Comparison of ENCODE assay signal across 23 cellular contexts in the genomic region with DNA sequence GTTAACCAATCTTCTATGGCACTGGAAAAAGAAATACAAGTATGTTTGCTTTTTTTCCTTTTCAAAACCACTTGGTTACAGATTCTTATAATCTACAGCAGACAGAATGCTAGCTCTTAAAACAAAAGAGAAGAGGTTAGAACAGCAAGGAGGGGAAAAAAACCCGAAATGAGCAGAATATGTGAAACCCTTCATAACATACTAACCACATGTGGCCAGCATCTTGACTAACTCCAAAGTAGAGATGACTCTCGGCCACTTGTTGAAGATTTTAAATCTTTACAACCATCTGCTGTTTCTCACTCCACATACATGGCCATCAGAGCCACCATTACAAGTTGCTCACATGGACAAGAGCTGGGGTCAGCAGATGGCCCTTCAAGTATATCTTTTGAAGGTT.
A peak's percentile ranks its signal among the peaks of the same experiment; 100 is the strongest.
DNase-seq lines count a peak whose midpoint lies in the region; ATAC-seq and TF ChIP-seq lines count a peak whose summit lies in the region.
"Had no signal": no experiment of that assay in that cellular context is flagged by ENCODE, and none has a peak within 500 bp of the region (broad histone marks: within the 10 kb centered on the region; RNA-seq: fewer than 3 reads in every experiment).

No MANE protein-coding gene starts in this region.

- H3K27ac ChIP-seq in SJCRH30 (peak overlapping the region; percentile 35), hepatocyte (peak overlapping the region; percentile 31), thoracic aorta (peak overlapping the region; percentile 40 to 58)
- H3K27ac ChIP-seq: PC-9, upper lobe of right lung had no signal

- no peak overlapping the region for H2AFZ ChIP-seq in hepatocyte
- H2AFZ ChIP-seq: PC-9 had no signal

- no peak for TF ChIP-seq CTCF in hepatocyte (IDR thresholded peaks at IDR 0.05; ENCODE audit: poor library complexity)
- no peak for TF ChIP-seq CTCF in thoracic aorta (IDR thresholded peaks at IDR 0.05)

- H3K4me2 ChIP-seq in hepatocyte = no peak overlapping the region
- H3K4me2 ChIP-seq: PC-9 had no signal

- DNase-seq in GM03348 (ENCODE audit: low spot score) (peak; percentile 9), SJCRH30 (no peak), hepatocyte (ENCODE audit: low spot score) (no peak), thoracic aorta (ENCODE audit: low spot score) (no peak), NOMO-1 (lab: John Stamatoyannopoulos, UW; ENCODE audit: unreplicated experiment in 2 of 2) (no peak), NCI-H2227 (lab: John Stamatoyannopoulos, UW; ENCODE audit: unreplicated experiment) (no peak)
- DNase-seq: activated CD4-positive, alpha-beta T cell treated with anti-CD3 and anti-CD28 coated beads for 36 hours; activated naive CD4-positive, alpha-beta T cell treated with anti-CD3 and anti-CD28 coated beads, Interleukin-2, amount 50 U/mL, for 16 hours; CD4-positive, alpha-beta memory T cell; DMS53; effector CD4-positive, alpha-beta T cell; islet precursor cell; NCI-H1048; NCI-H1930; NCI-H345; PC-9; SHP77 treated with DMSO at 0.1 percent for 48 hours; stimulated activated CD4-positive, alpha-beta T cell treated with anti-CD3 and anti-CD28 coated beads, Interleukin-4, amount 100 ng/mL, for 4 hours; upper lobe of right lung had no signal

- H3K4me1 ChIP-seq in SJCRH30 = peaks cover 16% of the 10 kb centered on the region
- peaks cover 3% of the 10 kb centered on the region for H3K4me1 ChIP-seq in hepatocyte (ENCODE audit: insufficient read depth)
- peaks cover 18 to 26% of the 10 kb centered on the region in 2 donors for H3K4me1 ChIP-seq in thoracic aorta (ENCODE audit: control insufficient read depth in 1 of 2, low read depth in 2 of 2)

- H3K9me3 ChIP-seq in SJCRH30 (replicated peaks) (no peaks in the 10 kb centered on the region; the same call in 1 of the 2 replicates), hepatocyte (ENCODE audit: low read depth) (no peaks in the 10 kb centered on the region), thoracic aorta (no peaks in the 10 kb centered on the region)
- H3K9me3 ChIP-seq: HAP-1, upper lobe of right lung had no signal

- H3K4me3 ChIP-seq in SJCRH30 (no peak overlapping the region), hepatocyte (no peak overlapping the region), thoracic aorta (no peak overlapping the region)
- H3K4me3 ChIP-seq: GM12878, HAP-1, lung, PC-9, upper lobe of right lung had no signal

- peaks cover 6% of the 10 kb centered on the region for H3K79me2 ChIP-seq in hepatocyte

- WGBS in hepatocyte (ENCODE audit: low lambda C conversion rate, missing lambda C conversion rate) = 89% methylated on average over 2 of the region's 2 CpGs

- no peaks in the 10 kb centered on the region for H4K20me1 ChIP-seq in hepatocyte (ENCODE audit: insufficient read depth, poor library complexity, severe bottlenecking)

- ATAC-seq in thoracic aorta (ENCODE audit: insufficient number of reproducible peaks, low FRiP score, low read depth) (no peak), GM18502 (IDR thresholded peaks at IDR 0.05; ENCODE audit: poor library complexity, unreplicated experiment) (no peak)
- ATAC-seq: activated CD4-positive, alpha-beta T cell treated with anti-CD3 and anti-CD28 coated beads for 36 hours; GM12878 had no signal

- H3K27me3 ChIP-seq in SJCRH30 = no peaks in the 10 kb centered on the region
- no peaks in the 10 kb centered on the region for H3K27me3 ChIP-seq in hepatocyte
- no peaks in the 10 kb centered on the region for H3K27me3 ChIP-seq in thoracic aorta (replicated peaks; ENCODE audit: insufficient read depth)
- H3K27me3 ChIP-seq: upper lobe of right lung had no signal

- no peaks in the 10 kb centered on the region for H3K9me2 ChIP-seq in hepatocyte (replicated peaks; ENCODE audit: insufficient read depth)

- H3K36me3 ChIP-seq in SJCRH30 (peaks cover 6% of the 10 kb centered on the region; the same call in 1 of the 2 replicates), hepatocyte (replicated peaks; ENCODE audit: insufficient read depth, low read depth) (no peaks in the 10 kb centered on the region), thoracic aorta (no peaks in the 10 kb centered on the region)
- H3K36me3 ChIP-seq: HAP-1, upper lobe of right lung had no signal
